In the genomic region with DNA sequence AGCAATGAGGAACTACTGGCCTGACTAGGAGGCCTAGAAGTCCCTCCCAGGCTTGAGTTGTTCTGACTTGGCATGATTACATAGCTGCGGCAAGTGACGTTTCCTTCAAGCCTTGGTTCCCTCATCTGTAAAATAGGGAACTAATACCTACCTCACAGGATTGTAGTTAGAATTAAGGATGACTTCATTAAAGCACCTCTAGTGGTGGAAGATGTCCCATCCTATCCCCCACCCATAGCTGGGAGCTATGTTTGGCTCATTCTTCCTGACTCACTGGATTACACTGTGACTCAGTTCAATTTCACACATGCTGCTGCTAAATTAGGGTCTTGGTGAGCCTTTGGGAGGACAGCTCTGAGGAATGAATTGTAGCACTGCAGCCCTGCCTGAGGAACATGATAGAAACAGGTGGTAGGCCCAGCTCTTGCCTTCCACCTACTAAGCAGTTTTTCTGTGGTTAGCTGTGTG, we compare ENCODE assay signal across 8 cellular contexts. TPM values are rescaled to one million over a fixed set of nuclear protein-coding genes. Genes with fewer than 3 reads are reported as not detected.
A peak's percentile ranks its signal among the peaks of the same experiment; 100 is the strongest.
DNase-seq lines count a peak whose midpoint lies in the region; ATAC-seq and TF ChIP-seq lines count a peak whose summit lies in the region.

No MANE protein-coding gene starts in this region.

- no peaks in the 10 kb centered on the region for H3K79me2 ChIP-seq in Karpas-422 (ENCODE audit: low read length)

- H3K27me3 ChIP-seq in Karpas-422 (ENCODE audit: low read length): no peaks in the 10 kb centered on the region

- H3K4me3 ChIP-seq in Karpas-422 (ENCODE audit: low read length): no peak overlapping the region
- no peak overlapping the region for H3K4me3 ChIP-seq in astrocyte of the cerebellum (ENCODE audit: low read depth, low read length)

- H3K27ac Mint-ChIP-seq in activated T-cell treated with anti-CD3 and anti-CD28 coated beads, Interleukin-2, amount 50 U/mL, for 24 hours: no peak overlapping the region
- no peak overlapping the region for H3K27ac Mint-ChIP-seq in activated T-helper 2 cell treated with anti-CD3 and anti-CD28 coated beads, Interferon-gamma antibody, Interleukin-2, Interleukin-4, amounts not matched to agents 10 μg/mL and 5 μg/mL and 100 μg/mL, durations not matched to agents 14 hours and 24 hours and 36 hours

- no peak for ATAC-seq in HG03196 (IDR thresholded peaks at IDR 0.05; ENCODE audit: unreplicated experiment)

- no peaks in the 10 kb centered on the region for H3K9me3 Mint-ChIP-seq in activated T-cell treated with anti-CD3 and anti-CD28 coated beads, Interleukin-2, amount 50 U/mL, for 24 hours
- H3K9me3 Mint-ChIP-seq in activated T-helper 2 cell treated with anti-CD3 and anti-CD28 coated beads, Interferon-gamma antibody, Interleukin-2, Interleukin-4, amounts not matched to agents 10 μg/mL and 5 μg/mL and 100 μg/mL, durations not matched to agents 14 hours and 24 hours and 36 hours: no peaks in the 10 kb centered on the region

- no peak overlapping the region for H3K4me2 ChIP-seq in Karpas-422 (ENCODE audit: low read depth, low read length, poor library complexity, severe bottlenecking)

- no peaks in the 10 kb centered on the region for H3K9me3 ChIP-seq in Karpas-422 (ENCODE audit: low read length)

- peaks cover 12% of the 10 kb centered on the region for H3K27me3 Mint-ChIP-seq in activated T-cell treated with anti-CD3 and anti-CD28 coated beads, Interleukin-2, amount 50 U/mL, for 24 hours
- H3K27me3 Mint-ChIP-seq in activated T-helper 2 cell treated with anti-CD3 and anti-CD28 coated beads, Interferon-gamma antibody, Interleukin-2, Interleukin-4, amounts not matched to agents 10 μg/mL and 5 μg/mL and 100 μg/mL, durations not matched to agents 14 hours and 24 hours and 36 hours (ENCODE audit: low read depth): peaks cover 16% of the 10 kb centered on the region

- peak; percentile 19 for TF ChIP-seq CTCF in astrocyte of the cerebellum (IDR thresholded peaks at IDR 0.05; ENCODE audit: low read depth, low read length, missing control alignments)

- peaks cover 15% of the 10 kb centered on the region for H3K36me3 ChIP-seq in Karpas-422 (ENCODE audit: insufficient read depth, low read length)

- DNase-seq in activated T-cell treated with anti-CD3 and anti-CD28 coated beads, Interleukin-2, amount 50 U/mL, for 24 hours: peak; percentile 16
- DNase-seq in activated T-cell treated with anti-CD3 and anti-CD28 coated beads for 4 hours (no peak), Karpas-422 (peak; percentile 74), astrocyte of the cerebellum (ENCODE audit: low read depth) (no peak), myocyte (ENCODE audit: low read depth) (peak; percentile 98), SK-N-DZ (ENCODE audit: low spot score) (no peak)
- no peak for DNase-seq in activated T-helper 2 cell treated with anti-CD3 and anti-CD28 coated beads, Interferon-gamma antibody, Interleukin-2, Interleukin-4, amounts not matched to agents 10 μg/mL and 5 μg/mL and 100 μg/mL, durations not matched to agents 14 hours and 24 hours and 36 hours (ENCODE audit: low spot score)

- peaks cover 14% of the 10 kb centered on the region for H3K4me1 Mint-ChIP-seq in activated T-cell treated with anti-CD3 and anti-CD28 coated beads, Interleukin-2, amount 50 U/mL, for 24 hours (ENCODE audit: low read depth)
- no peaks in the 10 kb centered on the region for H3K4me1 Mint-ChIP-seq in activated T-helper 2 cell treated with anti-CD3 and anti-CD28 coated beads, Interferon-gamma antibody, Interleukin-2, Interleukin-4, amounts not matched to agents 10 μg/mL and 5 μg/mL and 100 μg/mL, durations not matched to agents 14 hours and 24 hours and 36 hours (ENCODE audit: low read depth)

- H4K20me1 ChIP-seq in Karpas-422 (ENCODE audit: insufficient read depth, low read depth, low read length): 0 out of 2 replicates have a peak, but pooled peaks cover 3% of the 10 kb centered on the region

- no peak overlapping the region for H3K9ac ChIP-seq in Karpas-422 (ENCODE audit: low read length)

- H3K36me3 Mint-ChIP-seq in activated T-cell treated with anti-CD3 and anti-CD28 coated beads, Interleukin-2, amount 50 U/mL, for 24 hours (ENCODE audit: low read depth): peaks cover 16% of the 10 kb centered on the region
- peaks cover 10% of the 10 kb centered on the region for H3K36me3 Mint-ChIP-seq in activated T-helper 2 cell treated with anti-CD3 and anti-CD28 coated beads, Interferon-gamma antibody, Interleukin-2, Interleukin-4, amounts not matched to agents 10 μg/mL and 5 μg/mL and 100 μg/mL, durations not matched to agents 14 hours and 24 hours and 36 hours (ENCODE audit: low read depth)

- in situ Hi-C loops in astrocyte of the cerebellum (cut with HindIII; ENCODE audit: low sequenced_read_pairs): no loop called here

- H3K4me3 Mint-ChIP-seq in activated T-cell treated with anti-CD3 and anti-CD28 coated beads, Interleukin-2, amount 50 U/mL, for 24 hours: no peak overlapping the region
- H3K4me3 Mint-ChIP-seq in activated T-helper 2 cell treated with anti-CD3 and anti-CD28 coated beads, Interferon-gamma antibody, Interleukin-2, Interleukin-4, amounts not matched to agents 10 μg/mL and 5 μg/mL and 100 μg/mL, durations not matched to agents 14 hours and 24 hours and 36 hours (ENCODE audit: low read depth): no peak overlapping the region

- H3K9me2 ChIP-seq in Karpas-422 (replicated peaks; ENCODE audit: insufficient read depth, low read length): no peaks in the 10 kb centered on the region

- intact Hi-C loops in activated T-helper 2 cell treated with anti-CD3 and anti-CD28 coated beads, Interferon-gamma antibody, Interleukin-2, Interleukin-4, amounts not matched to agents 10 μg/mL and 5 μg/mL and 100 μg/mL, durations not matched to agents 14 hours and 24 hours and 36 hours (cut with micrococcal nuclease): loop anchor here (5.0 kb wide), 1 partner anchor 265 kb away; no protein-coding TSS in a partner anchor

- no peak overlapping the region for H3K27ac ChIP-seq in Karpas-422 (ENCODE audit: low read length)

- 0 out of 2 replicates have a peak, but pooled peaks cover 7% of the 10 kb centered on the region for H3K4me1 ChIP-seq in Karpas-422 (ENCODE audit: low read length)

- H2AFZ ChIP-seq in Karpas-422 (ENCODE audit: low read length): no peak overlapping the region

RNA-seq across cellular contexts. Expression of a gene that starts 6.0 kb away (rescaled TPM):
- 0.51 TPM in 1 of 2 replicates, not detected in the other for total RNA-seq in Karpas-422 (2014; rRNA removed; shearing (Covaris generic); ENCODE audit: low replicate concordance)
- total RNA-seq in myocyte: 167 and 196 TPM in 2 replicates
- polyA plus RNA-seq in myocyte (2012): 71.9 TPM
- 0.80 and 1.4 TPM in 2 replicates for polyA plus RNA-seq in SK-N-DZ (2014; cell fraction: cytosol; rRNA removed)
- 3.4 and 5.6 TPM in 2 replicates for polyA plus RNA-seq in SK-N-DZ (2014; cell fraction: nucleus; rRNA removed)
- total RNA-seq in activated T-helper 2 cell treated with anti-CD3 and anti-CD28 coated beads, Interferon-gamma antibody, Interleukin-2, Interleukin-4, amounts not matched to agents 10 μg/mL and 5 μg/mL and 100 μg/mL, durations not matched to agents 14 hours and 24 hours and 36 hours: 0.41 and 0.48 TPM in 2 replicates

RNA-seq across cellular contexts. Expression of a gene that starts 53.7 kb away (rescaled TPM):
- 19.4 and 22.7 TPM in 2 replicates for total RNA-seq in Karpas-422 (2014; rRNA removed; shearing (Covaris generic); ENCODE audit: low replicate concordance)
- 25.3 and 25.5 TPM in 2 replicates for total RNA-seq in myocyte
- polyA plus RNA-seq in myocyte (2012): 34.5 TPM
- 37.2 and 48.1 TPM in 2 replicates for polyA plus RNA-seq in SK-N-DZ (2014; cell fraction: cytosol; rRNA removed)
- 31.9 and 41.7 TPM in 2 replicates for polyA plus RNA-seq in SK-N-DZ (2014; cell fraction: nucleus; rRNA removed)
- total RNA-seq in activated T-helper 2 cell treated with anti-CD3 and anti-CD28 coated beads, Interferon-gamma antibody, Interleukin-2, Interleukin-4, amounts not matched to agents 10 μg/mL and 5 μg/mL and 100 μg/mL, durations not matched to agents 14 hours and 24 hours and 36 hours: 64.7 and 66.7 TPM in 2 replicates

Comparison
In these comparisons a context has a peak if more than half of its experiments do, and no peak if none do; other contexts are left out.
1. DNase-seq: peak in activated T-cell treated with anti-CD3 and anti-CD28 coated beads, Interleukin-2, amount 50 U/mL, for 24 hours (single experiment), Karpas-422 (single experiment) and myocyte (single experiment); none in activated T-cell treated with anti-CD3 and anti-CD28 coated beads for 4 hours (single experiment), astrocyte of the cerebellum (single experiment), SK-N-DZ (single experiment) and activated T-helper 2 cell treated with anti-CD3 and anti-CD28 coated beads, Interferon-gamma antibody, Interleukin-2, Interleukin-4, amounts not matched to agents 10 μg/mL and 5 μg/mL and 100 μg/mL, durations not matched to agents 14 hours and 24 hours and 36 hours (single experiment).
2. RNA of a gene that starts 6.0 kb away (total RNA-seq): 167 to 196 TPM in myocyte; 0.41 to 0.48 TPM in activated T-helper 2 cell treated with anti-CD3 and anti-CD28 coated beads, Interferon-gamma antibody, Interleukin-2, Interleukin-4, amounts not matched to agents 10 μg/mL and 5 μg/mL and 100 μg/mL, durations not matched to agents 14 hours and 24 hours and 36 hours and 0.51 TPM in Karpas-422; every median in the first group is over 100 times any median in the second.